Comparison of ENCODE assay signal across 8 cellular contexts in genomic region chr10:71963756-71964668, GRCh38. TPM values are rescaled to one million over a fixed set of nuclear protein-coding genes. Genes with fewer than 3 reads are reported as not detected.
DNase-seq lines count a peak whose midpoint lies in the region; ATAC-seq and TF ChIP-seq lines count a peak whose summit lies in the region.

Gene CHST3 (plus strand): TSS chr10:71964395. CDS start chr10:72005843, 41,448 bp downstream.

- DNase-seq in GM03348 (ENCODE audit: low spot score) (peak; percentile 83), M059J (ENCODE audit: low read depth) (peak; percentile 53), brain microvascular endothelial cell (no peak), iPS-NIHi11 (ENCODE audit: low spot score) (peak; percentile 78), skeletal muscle cell (ENCODE audit: low read depth) (no peak), immature natural killer cell (no peak), inferior parietal cortex (ENCODE audit: extremely low spot score) (no peak)

- H3K36me3 Mint-ChIP-seq in immature natural killer cell = no peaks in the 10 kb centered on the region

- H3K36me3 ChIP-seq in brain microvascular endothelial cell (replicated peaks) = no peaks in the 10 kb centered on the region

- H3K9me3 Mint-ChIP-seq in immature natural killer cell = peaks cover 0 to 2% (median 0%) of the 10 kb centered on the region in 6 donors

- no peaks in the 10 kb centered on the region for H3K27me3 ChIP-seq in brain microvascular endothelial cell (replicated peaks)

- peaks cover 11 to 22% (median 21%) of the 10 kb centered on the region in 3 donors for H3K27me3 Mint-ChIP-seq in immature natural killer cell (ENCODE audit: low read depth in 3 of 3)

- no peak for ATAC-seq in HG03354 (IDR thresholded peaks at IDR 0.05; ENCODE audit: poor library complexity, severe bottlenecking, unreplicated experiment)

- no peak within 1 kb of the TSS for H3K27ac ChIP-seq in brain microvascular endothelial cell

- H3K4me3 ChIP-seq in brain microvascular endothelial cell (ENCODE audit: low read depth, low read length) (peak within 1 kb of the TSS; percentile 80), skeletal muscle cell (ENCODE audit: low read depth, low read length) (peak within 1 kb of the TSS; percentile 83)

- H3K27ac Mint-ChIP-seq in immature natural killer cell = no peak within 1 kb of the TSS

- H3K4me3 Mint-ChIP-seq in immature natural killer cell = no peak within 1 kb of the TSS

- no peak for TF ChIP-seq CTCF in brain microvascular endothelial cell (IDR thresholded peaks at IDR 0.05; ENCODE audit: low read depth, low read length, missing control alignments)

- in situ Hi-C loops in brain microvascular endothelial cell (cut with HindIII; ENCODE audit: low pct_ligation_motif_present, low sequenced_read_pairs) = no loop called here

- H3K4me1 Mint-ChIP-seq in immature natural killer cell = peaks cover 0 to 4% of the 10 kb centered on the region in 2 donors

RNA-seq across cellular contexts. Expression of gene CHST3, which starts in this region (rescaled TPM):
- total RNA-seq in M059J (2014; rRNA removed; shearing (Covaris generic)) = 12.3 and 22.4 TPM in 2 replicates
- polyA plus RNA-seq in immature natural killer cell = not detected

Comparison
In these comparisons a context has a peak if more than half of its experiments do, and no peak if none do; other contexts are left out.
1. DNase-seq: peak in GM03348 (single experiment), M059J (single experiment) and iPS-NIHi11 (single experiment); none in brain microvascular endothelial cell (single experiment), skeletal muscle cell (single experiment), immature natural killer cell (0 of 3) and inferior parietal cortex (single experiment).